Comparison of ENCODE assay signal across 11 cellular contexts in genomic region chr17:50604470-50604869, GRCh38. TPM values are rescaled to one million over a fixed set of nuclear protein-coding genes. Genes with fewer than 3 reads are reported as not detected.
DNase-seq lines count a peak whose midpoint lies in the region; ATAC-seq and TF ChIP-seq lines count a peak whose summit lies in the region.
"Had no signal": no experiment of that assay in that cellular context is flagged by ENCODE, and none has a peak within 500 bp of the region (broad histone marks: within the 10 kb centered on the region; RNA-seq: fewer than 3 reads in every experiment).

No MANE protein-coding gene starts in this region.

- peak; percentile 89 for DNase-seq in Right ventricle myocardium inferior (ENCODE audit: missing footprints)
- DNase-seq in cardiac septum (ENCODE audit: low spot score): no peak
- DNase-seq in dedifferentiated amniotic fluid mesenchymal stem cell (ENCODE audit: extremely low spot score): peak; percentile 25
- peak; percentile 75 for DNase-seq in lung microvascular endothelial cell (ENCODE audit: low read depth in 2 of 2)
- no peak for DNase-seq in DMS153 treated with DMSO at 0.1 percent for 48 hours (lab: John Stamatoyannopoulos, UW; ENCODE audit: unreplicated experiment)
- no peak for DNase-seq in NCI-H774 (lab: John Stamatoyannopoulos, UW)
- no peak for DNase-seq in osteocyte (ENCODE audit: extremely low spot score, unreplicated experiment)
- DNase-seq: HCEC 1CT; KG1; stimulated activated CD4-positive, alpha-beta T cell treated with anti-CD3 and anti-CD28 coated beads, Interleukin-2, amount 100 ng/mL, for 48 hours had no signal

- peaks cover 30% of the 10 kb centered on the region for H3K27me3 Mint-ChIP-seq in osteocyte (ENCODE audit: unreplicated experiment)

- intact Hi-C loops in Right ventricle myocardium inferior (cut with DNase I) (no loop called here), cardiac septum (cut with DNase I) (no loop called here)

- H3K9me3 Mint-ChIP-seq in osteocyte (ENCODE audit: unreplicated experiment): no peaks in the 10 kb centered on the region

- no peaks in the 10 kb centered on the region for H3K36me3 Mint-ChIP-seq in osteocyte (ENCODE audit: unreplicated experiment)

- H3K27ac Mint-ChIP-seq in osteocyte (ENCODE audit: unreplicated experiment): no peak overlapping the region

- TF ChIP-seq CTCF in osteocyte (IDR thresholded peaks at IDR 0.05): no peak

- H3K4me3 Mint-ChIP-seq in osteocyte (ENCODE audit: unreplicated experiment): no peak overlapping the region

- peaks cover 6% of the 10 kb centered on the region for H3K4me1 Mint-ChIP-seq in osteocyte (ENCODE audit: unreplicated experiment)

- ATAC-seq in Right ventricle myocardium inferior (peak; percentile 80), GM18907 (IDR thresholded peaks at IDR 0.05; ENCODE audit: unreplicated experiment) (no peak)

RNA-seq across cellular contexts. Expression of gene ABCC3, which starts 30.2 kb away (rescaled TPM):
- total RNA-seq in Right ventricle myocardium inferior: 0.68 TPM
- total RNA-seq in cardiac septum: 1.9 TPM
- 0.40 and 1.7 TPM in 2 replicates for total RNA-seq in lung microvascular endothelial cell
- 0.37 and 0.73 TPM in 2 replicates for total RNA-seq in osteocyte

RNA-seq across cellular contexts. Expression of gene CACNA1G, which starts 44.0 kb away (rescaled TPM):
- total RNA-seq in Right ventricle myocardium inferior: 0.38 TPM
- total RNA-seq in cardiac septum: 0.13 TPM
- total RNA-seq in lung microvascular endothelial cell: not detected in 2 replicates
- 0.10 and 0.11 TPM in 2 replicates for total RNA-seq in osteocyte

RNA-seq across cellular contexts. Expression of gene SPATA20, which starts 57.5 kb away (rescaled TPM):
- total RNA-seq in Right ventricle myocardium inferior: 60.4 TPM
- 51.9 TPM for total RNA-seq in cardiac septum
- total RNA-seq in lung microvascular endothelial cell: 22.2 and 31.4 TPM in 2 replicates
- total RNA-seq in osteocyte: 55.0 and 58.1 TPM in 2 replicates

Comparison
In these comparisons a context has a peak if more than half of its experiments do, and no peak if none do; other contexts are left out.
1. DNase-seq: peak in Right ventricle myocardium inferior (single experiment), dedifferentiated amniotic fluid mesenchymal stem cell (single experiment) and lung microvascular endothelial cell (2 of 2); none in cardiac septum (single experiment), DMS153 treated with DMSO at 0.1 percent for 48 hours (single experiment), NCI-H774 (single experiment) and osteocyte (single experiment).